12 cellular contexts compared by ENCODE assay signal in genomic region chr10:129658673-129659072, GRCh38.
DNase-seq lines count a peak whose midpoint lies in the region; ATAC-seq, FAIRE-seq and TF ChIP-seq lines count a peak whose summit lies in the region.
"Had no signal": no experiment of that assay in that cellular context is flagged by ENCODE, and none has a peak within 500 bp of the region (broad histone marks: within the 10 kb centered on the region; RNA-seq: fewer than 3 reads in every experiment).

No MANE protein-coding gene starts in this region.

- no peaks in the 10 kb centered on the region for H3K79me2 ChIP-seq in astrocyte (ENCODE audit: insufficient read depth, low read length)
- H3K79me2 ChIP-seq: parathyroid adenoma had no signal

- H3K9me3 Mint-ChIP-seq in astrocyte (ENCODE audit: unreplicated experiment) (no peaks in the 10 kb centered on the region), nephron progenitor cell (peaks cover 6% of the 10 kb centered on the region)
- peaks cover 20% of the 10 kb centered on the region for H3K9me3 Mint-ChIP-seq in activated T-cell treated with anti-CD3 and anti-CD28 coated beads, Interleukin-2, amount 50 U/mL, for 4 hours

- H3K9ac ChIP-seq in astrocyte (ENCODE audit: low read length) = no peak overlapping the region
- H3K9ac ChIP-seq: parathyroid adenoma had no signal

- H3K36me3 ChIP-seq in astrocyte (ENCODE audit: insufficient read depth, low read length) = no peaks in the 10 kb centered on the region

- no peak overlapping the region for H3K27ac ChIP-seq in astrocyte (ENCODE audit: low read depth, low read length)
- H3K27ac ChIP-seq: parathyroid adenoma had no signal

- peaks cover 2% of the 10 kb centered on the region for H3K36me3 Mint-ChIP-seq in astrocyte (ENCODE audit: low read depth, unreplicated experiment)
- H3K36me3 Mint-ChIP-seq in nephron progenitor cell (ENCODE audit: low read depth) = peaks cover 5% of the 10 kb centered on the region
- peaks cover 18% of the 10 kb centered on the region for H3K36me3 Mint-ChIP-seq in activated T-cell treated with anti-CD3 and anti-CD28 coated beads, Interleukin-2, amount 50 U/mL, for 4 hours (ENCODE audit: insufficient read depth)

- DNase-seq in NCI-H1436 (lab: John Stamatoyannopoulos, UW) = peak; percentile 11
- DNase-seq in NCI-H1436 treated with DMSO at 0.1 percent for 48 hours (lab: John Stamatoyannopoulos, UW) = no peak
- DNase-seq in astrocyte (ENCODE audit: low read depth) = no peak
- DNase-seq in nephron progenitor cell = no peak
- DNase-seq in T-helper 1 cell = no peak
- no peak for DNase-seq in activated T-cell treated with anti-CD3 and anti-CD28 coated beads, Interleukin-2, amount 50 U/mL, for 4 hours
- DNase-seq in posterior vena cava (ENCODE audit: low spot score) = no peak
- DNase-seq: activated CD8-positive, alpha-beta memory T cell treated with anti-CD3 and anti-CD28 coated beads for 24 hours; NCI-H446 had no signal

- H3K4me1 Mint-ChIP-seq in astrocyte (ENCODE audit: low read depth, unreplicated experiment) = peaks cover 4% of the 10 kb centered on the region
- peaks cover 59% of the 10 kb centered on the region for H3K4me1 Mint-ChIP-seq in nephron progenitor cell
- no peaks in the 10 kb centered on the region for H3K4me1 Mint-ChIP-seq in activated T-cell treated with anti-CD3 and anti-CD28 coated beads, Interleukin-2, amount 50 U/mL, for 4 hours (ENCODE audit: low read depth)

- H4K20me1 ChIP-seq in astrocyte (ENCODE audit: insufficient read depth, low read length) = no peaks in the 10 kb centered on the region

- H3K4me2 ChIP-seq in astrocyte (ENCODE audit: low read length) = no peak overlapping the region

- H3K4me3 Mint-ChIP-seq in astrocyte (ENCODE audit: unreplicated experiment) = no peak overlapping the region
- no peak overlapping the region for H3K4me3 Mint-ChIP-seq in nephron progenitor cell
- H3K4me3 Mint-ChIP-seq in activated T-cell treated with anti-CD3 and anti-CD28 coated beads, Interleukin-2, amount 50 U/mL, for 4 hours = no peak overlapping the region

- H3K9me3 ChIP-seq in astrocyte (ENCODE audit: insufficient read depth, low read depth, low read length) = no peaks in the 10 kb centered on the region

- no peak overlapping the region for H2AFZ ChIP-seq in astrocyte (ENCODE audit: low read depth, low read length)
- H2AFZ ChIP-seq: parathyroid adenoma had no signal

- H3K27ac Mint-ChIP-seq in astrocyte (ENCODE audit: unreplicated experiment) = no peak overlapping the region
- no peak overlapping the region for H3K27ac Mint-ChIP-seq in nephron progenitor cell

- peak; percentile 72 for ATAC-seq in HG02885 (IDR thresholded peaks at IDR 0.05; ENCODE audit: poor library complexity, unreplicated experiment)
- no peak for ATAC-seq in activated T-cell treated with anti-CD3 and anti-CD28 coated beads, Interleukin-2, amount 50 U/mL, for 4 hours

- no peaks in the 10 kb centered on the region for H3K27me3 Mint-ChIP-seq in astrocyte (ENCODE audit: low read depth, unreplicated experiment)
- peaks cover 3% of the 10 kb centered on the region for H3K27me3 Mint-ChIP-seq in nephron progenitor cell (ENCODE audit: low read depth, poor library complexity)
- no peaks in the 10 kb centered on the region for H3K27me3 Mint-ChIP-seq in activated T-cell treated with anti-CD3 and anti-CD28 coated beads, Interleukin-2, amount 50 U/mL, for 4 hours (ENCODE audit: low read depth)

- H3K4me3 ChIP-seq in astrocyte (ENCODE audit: insufficient read depth, low read depth, low read length) = no peak overlapping the region

- H3K4me1 ChIP-seq in astrocyte (ENCODE audit: insufficient read depth, low read length) = no peaks in the 10 kb centered on the region
- H3K4me1 ChIP-seq: parathyroid adenoma had no signal

- TF ChIP-seq CTCF in astrocyte (IDR thresholded peaks at IDR 0.05; ENCODE audit: insufficient read depth, low read depth, low read length) (peak; percentile 7), nephron progenitor cell (IDR thresholded peaks at IDR 0.05) (peak; percentile 39)

- no peaks in the 10 kb centered on the region for H3K27me3 ChIP-seq in astrocyte (ENCODE audit: insufficient read depth, low read length)

- FAIRE-seq in astrocyte (lab: Jason Lieb, UNC) = no peak
- FAIRE-seq: islet of Langerhans had no signal

- intact Hi-C loops in posterior vena cava (cut with DNase I) = loop anchor here in 1 of 2 donors (10.0 kb wide), 1 partner anchor 146 kb away; no protein-coding TSS in a partner anchor
